ENCODE assay signal across 18 cellular contexts in genomic region chr2:149271575-149271974, GRCh38. TPM values are rescaled to one million over a fixed set of nuclear protein-coding genes. Genes with fewer than 3 reads are reported as not detected.
DNase-seq lines count a peak whose midpoint lies in the region; ATAC-seq, FAIRE-seq and TF ChIP-seq lines count a peak whose summit lies in the region.
"Had no signal": no experiment of that assay in that cellular context is flagged by ENCODE, and none has a peak within 500 bp of the region (broad histone marks: within the 10 kb centered on the region; RNA-seq: fewer than 3 reads in every experiment).

No MANE protein-coding gene starts in this region.

- peaks cover 0 to 17% of the 10 kb centered on the region in 2 donors for H3K9me3 ChIP-seq in right atrium auricular region

- TF ChIP-seq CTCF in GM06990 (IDR thresholded peaks at IDR 0.05; ENCODE audit: insufficient read depth, low read length, poor library complexity, severe bottlenecking) (no peak), right atrium auricular region (IDR thresholded peaks at IDR 0.05) (no peak)

- peak; percentile 29 for DNase-seq in GM06990 (ENCODE audit: extremely low read depth, insufficient read length)
- no peak for DNase-seq in frontal cortex (ENCODE audit: low spot score in 2 of 2)
- DNase-seq in right atrium auricular region (ENCODE audit: low spot score): no peak
- DNase-seq in inferior parietal cortex (ENCODE audit: extremely low spot score): no peak
- DNase-seq: 8988T; CD4-positive, alpha-beta T cell; glutamatergic neuron; KG1; NCI-H1436; NCI-H526 treated with DMSO at 0.1 percent for 48 hours had no signal

- no peak for FAIRE-seq in frontal cortex (lab: Jason Lieb, UNC)
- FAIRE-seq: endothelial cell of umbilical vein, keratinocyte had no signal

- no peaks in the 10 kb centered on the region for H3K36me3 ChIP-seq in GM06990 (ENCODE audit: control insufficient read depth, insufficient read depth, low read length)
- H3K36me3 ChIP-seq in right atrium auricular region: no peaks in the 10 kb centered on the region

- H3K4me1 ChIP-seq in right atrium auricular region: no peaks in the 10 kb centered on the region

- H3K27me3 ChIP-seq in GM06990 (replicated peaks; ENCODE audit: control insufficient read depth, insufficient read depth, low read length) (no peaks in the 10 kb centered on the region), right atrium auricular region (no peaks in the 10 kb centered on the region)

- no peak overlapping the region for H3K27ac ChIP-seq in right atrium auricular region

- ATAC-seq in GM19023 (IDR thresholded peaks at IDR 0.05; ENCODE audit: unreplicated experiment) (peak; percentile 89), GM21529 (IDR thresholded peaks at IDR 0.05; ENCODE audit: unreplicated experiment) (peak; percentile 98), HG03045 (IDR thresholded peaks at IDR 0.05; ENCODE audit: unreplicated experiment) (peak; percentile 69), HG02981 (IDR thresholded peaks at IDR 0.05; ENCODE audit: unreplicated experiment) (no peak)
- ATAC-seq: activated CD4-positive, CD25-positive, alpha-beta regulatory T cell treated with anti-CD3 and anti-CD28 coated beads, Interleukin-2, amount 50 U/mL, for 24 hours had no signal

- H3K4me3 ChIP-seq in GM06990 (replicated peaks; ENCODE audit: low read depth, low read length) (no peak overlapping the region; the same call in 1 of the 2 replicates), right atrium auricular region (no peak overlapping the region)

RNA-seq across cellular contexts. Expression of gene LYPD6, which starts 58.8 kb away (rescaled TPM):
- 9.4 TPM for total RNA-seq in frontal cortex
- 1 to 10 TPM in 1 of 2 donors, under 1 TPM in 1; 0.63 to 1.2 TPM for total RNA-seq in right atrium auricular region
- total RNA-seq: CD4-positive, alpha-beta T cell; T-helper 1 cell treated with Interleukin-12 subunit alpha and Interleukin-12 subunit beta and Interleukin-4 antibody, amounts not matched to agents 30 ng/mL and 1 ng/mL, for 36 hours had no signal
